In genomic region chr9:137240841-137241489, GRCh38 we compare ENCODE assay signal across 8 cellular contexts. TPM values are rescaled to one million over a fixed set of nuclear protein-coding genes. Genes with fewer than 3 reads are reported as not detected.
DNase-seq lines count a peak whose midpoint lies in the region; ATAC-seq lines count a peak whose summit lies in the region.

TUBB4B (plus strand) TSS chr9:137241287; CDS start chr9:137241361, 74 bp downstream.

- peak within 1 kb of the TSS; percentile 93 to 100 for H3K27ac Mint-ChIP-seq in activated naive CD4-positive, alpha-beta T cell treated with anti-CD3 and anti-CD28 coated beads, Interleukin-2, amount 50 U/mL, for 72 hours

- DNase-seq in NCI-H1092 treated with DMSO at 0.1 percent for 48 hours (lab: John Stamatoyannopoulos, UW) = peak; percentile 100
- peak; percentile 99 for DNase-seq in SKM-1 (lab: John Stamatoyannopoulos, UW; ENCODE audit: unreplicated experiment)
- peak; percentile 96 to 100 for DNase-seq in activated naive CD4-positive, alpha-beta T cell treated with anti-CD3 and anti-CD28 coated beads, Interleukin-2, amount 50 U/mL, for 72 hours (ENCODE audit: low spot score in 2 of 2)
- DNase-seq in glomerular endothelial cell (ENCODE audit: extremely low read depth, low read depth, low spot score) = peak; percentile 97
- DNase-seq in occipital lobe (lab: John Stamatoyannopoulos, UW) = peak; percentile 98

- peak within 1 kb of the TSS; percentile 80 for H3K4me3 ChIP-seq in GM08714 (ENCODE audit: low read length)

- ATAC-seq in HG02610 (IDR thresholded peaks at IDR 0.05; ENCODE audit: unreplicated experiment) = peak; percentile 77
- peak; percentile 67 to 79 for ATAC-seq in activated naive CD4-positive, alpha-beta T cell treated with anti-CD3 and anti-CD28 coated beads, Interleukin-2, amount 50 U/mL, for 72 hours

- H3K36me3 Mint-ChIP-seq in activated naive CD4-positive, alpha-beta T cell treated with anti-CD3 and anti-CD28 coated beads, Interleukin-2, amount 50 U/mL, for 72 hours = peaks cover 15 to 18% of the 10 kb centered on the region in 2 donors

- H3K9me3 Mint-ChIP-seq in activated naive CD4-positive, alpha-beta T cell treated with anti-CD3 and anti-CD28 coated beads, Interleukin-2, amount 50 U/mL, for 72 hours = no peaks in the 10 kb centered on the region

- H3K27ac ChIP-seq in temporal lobe (ENCODE audit: low read depth, low read length) = peak within 1 kb of the TSS; percentile 95

RNA-seq across cellular contexts. Expression of gene TUBB4B, which starts in this region (rescaled TPM):
- 100 to 1,000 TPM; 277 to 307 TPM for total RNA-seq in activated naive CD4-positive, alpha-beta T cell treated with anti-CD3 and anti-CD28 coated beads, Interleukin-2, amount 50 U/mL, for 72 hours
- total RNA-seq in glomerular endothelial cell (400 and 427 TPM in 2 replicates), occipital lobe (68.9 TPM), temporal lobe (76.5 TPM)

Comparison
In these comparisons a context has a peak if more than half of its experiments do, and no peak if none do; other contexts are left out.
1. Peak in every context shown above with its lines: DNase-seq, ATAC-seq, H3K4me3 ChIP-seq and H3K27ac ChIP-seq.